ENCODE assay signal across 12 cellular contexts in the genomic region with DNA sequence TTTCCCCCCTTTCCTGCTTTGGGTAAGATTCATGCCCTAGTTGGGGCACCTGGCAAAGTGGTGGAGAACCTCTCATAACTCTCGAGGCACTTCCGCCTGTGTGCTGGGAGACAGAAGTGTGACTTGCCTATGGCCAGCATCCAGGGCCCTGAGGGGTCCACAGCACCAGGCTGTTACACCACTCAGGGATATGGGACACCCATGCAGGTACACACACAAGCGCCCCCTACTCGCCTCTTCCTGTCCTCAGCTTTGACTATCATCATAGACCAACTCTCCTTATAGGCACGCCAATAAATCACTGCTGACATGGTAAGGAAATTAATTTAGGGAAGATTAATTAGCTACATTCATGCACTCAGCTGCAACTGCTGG. TPM values are rescaled to one million over a fixed set of nuclear protein-coding genes. Genes with fewer than 3 reads are reported as not detected.
DNase-seq lines count a peak whose midpoint lies in the region; ATAC-seq and TF ChIP-seq lines count a peak whose summit lies in the region.
"Had no signal": no experiment of that assay in that cellular context is flagged by ENCODE, and none has a peak within 500 bp of the region (broad histone marks: within the 10 kb centered on the region; RNA-seq: fewer than 3 reads in every experiment).

No MANE protein-coding gene starts in this region.

- H3K27me3 ChIP-seq in A673 (replicated peaks; ENCODE audit: insufficient read depth, low read depth, low read length, poor library complexity) (no peaks in the 10 kb centered on the region), trophoblast cell (ENCODE audit: insufficient read depth, low read length) (no peaks in the 10 kb centered on the region), Peyer's patch (no peaks in the 10 kb centered on the region)
- H3K27me3 ChIP-seq in CD4-positive, alpha-beta memory T cell (ENCODE audit: insufficient read depth, low read length): no peaks in the 10 kb centered on the region

- H2BK12ac ChIP-seq in trophoblast cell (ENCODE audit: low read length): peak overlapping the region; percentile 54

- BruUV-seq in A673 (replicated peaks; lab: Mats Ljungman, UMichigan): no TSS peak
- BruUV-seq in Calu3 (replicated peaks; lab: Mats Ljungman, UMichigan): no TSS peak

- H2AFZ ChIP-seq in trophoblast cell (ENCODE audit: insufficient read depth, low read length, poor library complexity): no peak overlapping the region

- H3K27me3 Mint-ChIP-seq in Calu3 (ENCODE audit: unreplicated experiment): no peaks in the 10 kb centered on the region
- H3K27me3 Mint-ChIP-seq in CD4-positive, alpha-beta memory T cell: no peaks in the 10 kb centered on the region

- H3K36me3 ChIP-seq in A673 (ENCODE audit: insufficient read depth, low read length, poor library complexity, severe bottlenecking) (no peaks in the 10 kb centered on the region), trophoblast cell (ENCODE audit: control insufficient read depth in 1 of 2, insufficient read depth in 2 of 2, low read length in 2 of 2) (peaks cover 2 to 7% of the 10 kb centered on the region in 2 experiments), Peyer's patch (no peaks in the 10 kb centered on the region)
- H3K36me3 ChIP-seq in CD4-positive, alpha-beta memory T cell (ENCODE audit: insufficient read depth, low read length): no peaks in the 10 kb centered on the region

- H3K4me1 Mint-ChIP-seq in Calu3 (ENCODE audit: low read depth, unreplicated experiment): peaks cover 17% of the 10 kb centered on the region
- no peaks in the 10 kb centered on the region for H3K4me1 Mint-ChIP-seq in CD4-positive, alpha-beta memory T cell

- H3K9me3 ChIP-seq in A673 (ENCODE audit: low read depth, low read length, poor library complexity, severe bottlenecking) (no peaks in the 10 kb centered on the region), trophoblast cell (ENCODE audit: insufficient read depth, low read depth, low read length) (no peaks in the 10 kb centered on the region), Peyer's patch (no peaks in the 10 kb centered on the region)
- no peaks in the 10 kb centered on the region for H3K9me3 ChIP-seq in CD4-positive, alpha-beta memory T cell (ENCODE audit: control insufficient read depth in 1 of 2, low read length in 2 of 2)

- TF ChIP-seq CTCF in A673 (conservative IDR thresholded peaks at IDR 0.05; ENCODE audit: low read depth, low read length): no peak
- no peak for TF ChIP-seq CTCF in LNCaP clone FGC (IDR thresholded peaks at IDR 0.05; ENCODE audit: control insufficient read depth, extremely low read depth, insufficient read depth)
- no peak for TF ChIP-seq CTCF in Peyer's patch (IDR thresholded peaks at IDR 0.05)
- no peak for TF ChIP-seq CTCF in Calu3 (IDR thresholded peaks at IDR 0.05; ENCODE audit: unreplicated experiment)

- H3K14ac ChIP-seq in trophoblast cell (ENCODE audit: low read length): no peak overlapping the region

- POLR2A ChIA-PET in A673 (lab: Charles Lee; ENCODE audit: low non-redundant PET): no interaction called here
- POLR2A ChIA-PET in CD4-positive, alpha-beta memory T cell (lab: Charles Lee; ENCODE audit: partially characterized antibody): no interaction called here

- WGBS in trophoblast cell (ENCODE audit: extremely low coverage, insufficient coverage, insufficient read length): no CpG with 5 or more reads among the region's 5 CpGs

- H3K36me3 Mint-ChIP-seq in Calu3 (ENCODE audit: insufficient read depth, unreplicated experiment): no peaks in the 10 kb centered on the region
- no peaks in the 10 kb centered on the region for H3K36me3 Mint-ChIP-seq in CD4-positive, alpha-beta memory T cell

- H3K9ac ChIP-seq in trophoblast cell (ENCODE audit: low read length): no peak overlapping the region

- no peak overlapping the region for H4K8ac ChIP-seq in trophoblast cell (ENCODE audit: low read depth, low read length)

- DNase-seq in A673 (ENCODE audit: low spot score): no peak
- no peak for DNase-seq in LNCaP clone FGC (ENCODE audit: low read depth)
- DNase-seq in trophoblast cell: no peak
- no peak for DNase-seq in Peyer's patch
- no peak for DNase-seq in Calu3
- DNase-seq in CD4-positive, alpha-beta memory T cell: no peak
- no peak for DNase-seq in KBM-7
- DNase-seq: GDM1; nephron progenitor cell; stimulated activated CD4-positive, alpha-beta T cell treated with anti-CD3 and anti-CD28 coated beads, Interleukin-1b, Interleukin-23, amount 100 ng/mL, for 48 hours; stimulated activated naive CD8-positive, alpha-beta T cell treated with anti-CD3 and anti-CD28 coated beads, Interleukin-15, Interleukin-2, amounts not matched to agents 100 U/mL and 50 U/mL, for 24 hours had no signal

- peaks cover 24% of the 10 kb centered on the region for H3K79me2 ChIP-seq in trophoblast cell (ENCODE audit: control insufficient read depth, insufficient read depth, low read length, poor library complexity)

- peaks cover 53% of the 10 kb centered on the region for H3K79me1 ChIP-seq in trophoblast cell (ENCODE audit: low read length)

- H3K4ac ChIP-seq in trophoblast cell (ENCODE audit: low read depth, low read length): peak overlapping the region; percentile 53

- no peak overlapping the region for H3K23ac ChIP-seq in trophoblast cell (ENCODE audit: low read length)

- H2BK5ac ChIP-seq in trophoblast cell (ENCODE audit: low read depth, low read length, poor library complexity): no peak overlapping the region

- peak overlapping the region; percentile 13 for H3K4me2 ChIP-seq in trophoblast cell (ENCODE audit: low read length)

- CTCF ChIA-PET in A673 (lab: Charles Lee): no interaction called here
- CTCF ChIA-PET in Calu3 (lab: Charles Lee): no interaction called here
- CTCF ChIA-PET in CD4-positive, alpha-beta memory T cell (lab: Charles Lee; ENCODE audit: partially characterized antibody): no interaction called here

- peak overlapping the region; percentile 53 for H4K91ac ChIP-seq in trophoblast cell (ENCODE audit: low read depth, low read length)

- peak overlapping the region; percentile 55 for H2BK120ac ChIP-seq in trophoblast cell (ENCODE audit: insufficient read depth, low read length, poor library complexity)

- H3K4me1 ChIP-seq in A673 (ENCODE audit: insufficient read depth, low read length, poor library complexity, severe bottlenecking): peaks cover 79% of the 10 kb centered on the region
- peaks cover 81 to 84% of the 10 kb centered on the region in 2 experiments for H3K4me1 ChIP-seq in trophoblast cell (ENCODE audit: control insufficient read depth in 1 of 2, insufficient read depth in 2 of 2, low read length in 2 of 2)
- peaks cover 0 to 65% (median 1%) of the 10 kb centered on the region in 4 donors for H3K4me1 ChIP-seq in Peyer's patch
- H3K4me1 ChIP-seq in CD4-positive, alpha-beta memory T cell (ENCODE audit: insufficient read depth, low read length): peaks cover 4% of the 10 kb centered on the region

- TF ChIP-seq POLR2A in Peyer's patch (IDR thresholded peaks at IDR 0.05): no peak

- intact Hi-C loops in A673 (cut with micrococcal nuclease; ENCODE audit: unreplicated experiment) (loop anchor here (10.0 kb wide), 1 partner anchor 59 kb away; no protein-coding TSS in a partner anchor), Calu3 (cut with micrococcal nuclease; ENCODE audit: unreplicated experiment) (no loop called here)
- intact Hi-C loops in CD4-positive, alpha-beta memory T cell (cut with micrococcal nuclease): no loop called here

- no peak overlapping the region for H3K4me3 ChIP-seq in A673 (ENCODE audit: low read depth, low read length, poor library complexity, severe bottlenecking)
- peak overlapping the region; percentile 13; the same call in 1 of the 2 replicates for H3K4me3 ChIP-seq in LNCaP clone FGC (ENCODE audit: low read depth, low read length)
- no peak overlapping the region for H3K4me3 ChIP-seq in trophoblast cell (ENCODE audit: low read depth, low read length)
- no peak overlapping the region for H3K4me3 ChIP-seq in Peyer's patch
- no peak overlapping the region for H3K4me3 ChIP-seq in CD4-positive, alpha-beta memory T cell (ENCODE audit: low read length in 2 of 2)

- no peak overlapping the region for H4K12ac ChIP-seq in trophoblast cell (ENCODE audit: low read depth, low read length)

- no peak overlapping the region for H3K4me3 Mint-ChIP-seq in Calu3 (ENCODE audit: low read depth, unreplicated experiment)
- H3K4me3 Mint-ChIP-seq in CD4-positive, alpha-beta memory T cell: no peak overlapping the region
- H3K4me3 Mint-ChIP-seq: nephron progenitor cell had no signal

- in situ Hi-C loops in KBM-7 (cut with MboI; ENCODE audit: low pct_unique_long_range_greater_than_20kb, low sequenced_read_pairs): no loop called here

- peak overlapping the region; percentile 82 for H3K27ac ChIP-seq in A673 (ENCODE audit: low read depth, low read length, poor library complexity, severe bottlenecking)
- H3K27ac ChIP-seq in trophoblast cell (ENCODE audit: low read depth, low read length): peak overlapping the region; percentile 70
- H3K27ac ChIP-seq in Peyer's patch: peak overlapping the region in 2 of 4 donors; percentile 30 to 65
- H3K27ac ChIP-seq in CD4-positive, alpha-beta memory T cell (ENCODE audit: low read depth, low read length): no peak overlapping the region

- H3K27ac Mint-ChIP-seq in Calu3 (ENCODE audit: unreplicated experiment): no peak overlapping the region
- H3K27ac Mint-ChIP-seq in CD4-positive, alpha-beta memory T cell: no peak overlapping the region
- H3K27ac Mint-ChIP-seq: nephron progenitor cell had no signal

- H3K9me3 Mint-ChIP-seq in Calu3 (ENCODE audit: low read depth, unreplicated experiment): no peaks in the 10 kb centered on the region
- H3K9me3 Mint-ChIP-seq in CD4-positive, alpha-beta memory T cell: no peaks in the 10 kb centered on the region
- H3K9me3 Mint-ChIP-seq: nephron progenitor cell had no signal

- peak; percentile 0 for ATAC-seq in esophagus mucosa
- ATAC-seq: stimulated activated naive CD8-positive, alpha-beta T cell treated with anti-CD3 and anti-CD28 coated beads, Interleukin-15, Interleukin-2, amounts not matched to agents 100 U/mL and 50 U/mL, for 24 hours had no signal

- H2AK5ac ChIP-seq in trophoblast cell (ENCODE audit: low read length): no peak overlapping the region

- H3K18ac ChIP-seq in trophoblast cell (ENCODE audit: low read length): peak overlapping the region; percentile 42

RNA-seq across cellular contexts. Expression of a gene that starts 45.4 kb away (rescaled TPM):
- total RNA-seq in A673 (2021) (14.7 and 20.7 TPM in 2 replicates), esophagus mucosa (34.0 TPM), Peyer's patch (10 to 100 TPM; 14.5 to 31.1 (median 25.6) TPM), Calu3 (2022) (7.6 and 8.7 TPM in 2 replicates)
- polyA plus RNA-seq in trophoblast cell (2013): 21.8 and 22.1 TPM in 2 replicates
- 1 to 10 TPM in 1 of 2 experiments, under 1 TPM in 1; 0.81 to 1.3 TPM for total RNA-seq in CD4-positive, alpha-beta memory T cell
- polyA plus RNA-seq in CD4-positive, alpha-beta memory T cell: under 1 TPM; 0.10 to 0.16 TPM
